In genomic region chr18:7021994-7022840, GRCh38 we compare ENCODE assay signal across 8 cellular contexts.
DNase-seq lines count a peak whose midpoint lies in the region; ATAC-seq, FAIRE-seq and TF ChIP-seq lines count a peak whose summit lies in the region.

No MANE protein-coding gene starts in this region.

- no peaks in the 10 kb centered on the region for H3K27me3 ChIP-seq in HCT116 (ENCODE audit: insufficient read depth, low read length)
- no peaks in the 10 kb centered on the region for H3K27me3 ChIP-seq in colonic mucosa
- no peaks in the 10 kb centered on the region for H3K27me3 ChIP-seq in trophoblast cell (ENCODE audit: insufficient read depth, low read length)

- no peak overlapping the region for H4K91ac ChIP-seq in trophoblast cell (ENCODE audit: low read depth, low read length)

- H3K4me3 ChIP-seq in A549 (no peak overlapping the region), HCT116 (replicated peaks in 1 of 2; ENCODE audit: low read depth in 1 of 2, low read length in 2 of 2) (no peak overlapping the region), colonic mucosa (no peak overlapping the region), trophoblast cell (ENCODE audit: low read depth, low read length) (no peak overlapping the region)

- no peak overlapping the region for H2BK5ac ChIP-seq in trophoblast cell (ENCODE audit: low read depth, low read length, poor library complexity)

- no peak for FAIRE-seq in A549 (lab: Jason Lieb, UNC)

- H3K9ac ChIP-seq in HCT116 (ENCODE audit: low read length) (no peak overlapping the region), colonic mucosa (ENCODE audit: low read depth in 2 of 2, low read length in 2 of 2) (no peak overlapping the region), trophoblast cell (ENCODE audit: low read length) (no peak overlapping the region)

- DNase-seq in A549 (ENCODE audit: low read depth in 1 of 2, low spot score in 1 of 2) (peak; percentile 52 to 73), HCT116 (ENCODE audit: low read depth, low spot score) (peak; percentile 15), NCI-H526 (lab: John Stamatoyannopoulos, UW) (peak; percentile 59 to 84), colonic mucosa (peak; percentile 75), trophoblast cell (peak; percentile 94 to 97)
- DNase-seq in stimulated activated naive CD4-positive, alpha-beta T cell (lab: John Stamatoyannopoulos, UW), result no peak

- TF ChIP-seq EP300 in A549 (IDR thresholded peaks at IDR 0.05), result no peak

- H3K4me1 ChIP-seq in A549 (peaks cover 4% of the 10 kb centered on the region; the same call in 1 of the 3 replicates), HCT116 (ENCODE audit: control insufficient read depth in 1 of 2, insufficient read depth in 2 of 2, low read length in 2 of 2) (no peaks in the 10 kb centered on the region), colonic mucosa (no peaks in the 10 kb centered on the region), trophoblast cell (ENCODE audit: control insufficient read depth in 1 of 2, insufficient read depth in 2 of 2, low read length in 2 of 2) (no peaks in the 10 kb centered on the region)

- H3K9me3 ChIP-seq in A549, result no peaks in the 10 kb centered on the region
- peaks cover 0 to 15% of the 10 kb centered on the region in 2 experiments; a peak in 2 of 4 replicates for H3K9me3 ChIP-seq in HCT116 (ENCODE audit: control insufficient read depth in 1 of 2, insufficient read depth in 1 of 2, low read depth in 1 of 2, low read length in 2 of 2)
- no peaks in the 10 kb centered on the region for H3K9me3 ChIP-seq in colonic mucosa
- H3K9me3 ChIP-seq in trophoblast cell (ENCODE audit: insufficient read depth, low read depth, low read length), result no peaks in the 10 kb centered on the region

- TF ChIP-seq CTCF in A549 (IDR thresholded peaks at IDR 0.05), result peak; percentile 67
- peak in 2 of 3 experiments; percentile 20 to 38; a peak in 3 of 6 replicates for TF ChIP-seq CTCF in HCT116 (IDR thresholded peaks at IDR 0.05 in 2 of 3, conservative IDR thresholded peaks at IDR 0.05 in 1 of 3; ENCODE audit: borderline replicate concordance in 1 of 3, insufficient read depth in 1 of 3, low read depth in 2 of 3, low read length in 2 of 3)
- TF ChIP-seq CTCF in colonic mucosa (IDR thresholded peaks at IDR 0.05), result peak; percentile 77

- 10% methylated on average over 12 of the region's 16 CpGs for WGBS in A549 (ENCODE audit: missing lambda C conversion rate)
- no CpG with 5 or more reads among the region's 16 CpGs for WGBS in trophoblast cell (ENCODE audit: extremely low coverage, insufficient coverage, insufficient read length)

- no peak overlapping the region for H3K4ac ChIP-seq in trophoblast cell (ENCODE audit: low read depth, low read length)

- H3K4me2 ChIP-seq in A549 (peak overlapping the region; percentile 45), HCT116 (ENCODE audit: low read length) (no peak overlapping the region), trophoblast cell (ENCODE audit: low read length) (no peak overlapping the region)

- POLR2A ChIA-PET in A549 (lab: Yijun Ruan, JAX) (no interaction called here), HCT116 (lab: Charles Lee) (no interaction called here)

- H3K79me2 ChIP-seq in HCT116 (ENCODE audit: insufficient read depth, low read length) (no peaks in the 10 kb centered on the region), trophoblast cell (ENCODE audit: control insufficient read depth, insufficient read depth, low read length, poor library complexity) (no peaks in the 10 kb centered on the region)

- intact Hi-C loops in HCT116 (cut with micrococcal nuclease), result no loop called here
- intact Hi-C loops in colonic mucosa (cut with DNase I), result loop anchor here (2.0 to 10.0 kb wide), 2 partner anchors 101 to 477 kb away; no protein-coding TSS in a partner anchor

- no peaks in the 10 kb centered on the region for H4K20me1 ChIP-seq in HCT116 (ENCODE audit: insufficient read depth)

- no peaks in the 10 kb centered on the region for H3K79me1 ChIP-seq in trophoblast cell (ENCODE audit: low read length)

- no peaks in the 10 kb centered on the region for H3K9me2 ChIP-seq in HCT116 (ENCODE audit: insufficient read depth)

- no peak overlapping the region for H2AK5ac ChIP-seq in trophoblast cell (ENCODE audit: low read length)

- H3K14ac ChIP-seq in trophoblast cell (ENCODE audit: low read length), result no peak overlapping the region

- TF ChIP-seq POLR2A in A549 (IDR thresholded peaks at IDR 0.05; ENCODE audit: low read length) (no peak), HCT116 (IDR thresholded peaks at IDR 0.05; ENCODE audit: borderline replicate concordance, extremely low read depth, insufficient read depth, insufficient read length) (no peak)

- no peaks in the 10 kb centered on the region for H3K36me3 ChIP-seq in HCT116 (ENCODE audit: control insufficient read depth in 1 of 2, insufficient read depth in 2 of 2, low read length in 2 of 2)
- no peaks in the 10 kb centered on the region for H3K36me3 ChIP-seq in colonic mucosa
- H3K36me3 ChIP-seq in trophoblast cell (ENCODE audit: control insufficient read depth in 1 of 2, insufficient read depth in 2 of 2, low read length in 2 of 2), result peaks cover 39 to 46% of the 10 kb centered on the region in 2 experiments

- no peak overlapping the region for H2BK12ac ChIP-seq in trophoblast cell (ENCODE audit: low read length)

- no peak overlapping the region for H3K18ac ChIP-seq in trophoblast cell (ENCODE audit: low read length)

- H2AFZ ChIP-seq in HCT116 (ENCODE audit: low read depth, low read length, poor library complexity, severe bottlenecking) (no peak overlapping the region), trophoblast cell (ENCODE audit: insufficient read depth, low read length, poor library complexity) (no peak overlapping the region)

- RAD21 ChIA-PET in HCT116 (lab: Charles Lee; ENCODE audit: low non-redundant PET in 1 of 2, low total read pairs in 2 of 2, uncharacterized antibody in 2 of 2, unreplicated experiment in 2 of 2), result no interaction called here

- no peak overlapping the region for H4K12ac ChIP-seq in trophoblast cell (ENCODE audit: low read depth, low read length)

- no TSS peak for BruUV-seq in HCT116 (replicated peaks; lab: Mats Ljungman, UMichigan)

- no peak overlapping the region for H2BK120ac ChIP-seq in trophoblast cell (ENCODE audit: insufficient read depth, low read length, poor library complexity)

- H3K27ac ChIP-seq in A549, result no peak overlapping the region
- H3K27ac ChIP-seq in HCT116 (ENCODE audit: low read depth, low read length), result no peak overlapping the region
- H3K27ac ChIP-seq in colonic mucosa, result no peak overlapping the region
- no peak overlapping the region for H3K27ac ChIP-seq in trophoblast cell (ENCODE audit: low read depth, low read length)

- ATAC-seq in A549 (peak; percentile 91), HCT116 (no peak; the same call in 1 of the 2 replicates), HG02981 (IDR thresholded peaks at IDR 0.05; ENCODE audit: unreplicated experiment) (no peak), GM19455 (IDR thresholded peaks at IDR 0.05; ENCODE audit: unreplicated experiment) (no peak)

- H4K8ac ChIP-seq in trophoblast cell (ENCODE audit: low read depth, low read length), result no peak overlapping the region

- CTCF ChIA-PET in A549 (lab: Yijun Ruan, JAX), result interaction anchor here (0.7 to 5.1 kb wide), 18 partner anchors 8 to 482 kb away, joined by 3 to 40 read pairs (median 4); no protein-coding TSS in a partner anchor
- CTCF ChIA-PET in HCT116 (lab: Charles Lee), result interaction anchor here (1.0 to 1.3 kb wide), 4 partner anchors 10 to 281 kb away, joined by 3 to 5 read pairs (median 4); no protein-coding TSS in a partner anchor

- peak; percentile 66 for TF ChIP-seq RAD21 in A549 (conservative IDR thresholded peaks at IDR 0.05 in 1 of 2, IDR thresholded peaks at IDR 0.05 in 1 of 2)
- TF ChIP-seq RAD21 in HCT116 (IDR thresholded peaks at IDR 0.05; ENCODE audit: low read depth), result peak; percentile 40; the same call in 1 of the 2 replicates

- H3K23ac ChIP-seq in trophoblast cell (ENCODE audit: low read length), result no peak overlapping the region

TF ChIP-seq in A549, 52 proteins besides CTCF, POLR2A, EP300 and RAD21:
- peak; percentile 54; the same call in 1 of the 2 replicates for TF ChIP-seq MAX (IDR thresholded peaks at IDR 0.05)
- TF ChIP-seq CEBPB (IDR thresholded peaks at IDR 0.05), result no peak
- no peak for TF ChIP-seq MYC (IDR thresholded peaks at IDR 0.05; ENCODE audit: borderline replicate concordance, low read length)
- peak; percentile 74 for TF ChIP-seq SMC3 (IDR thresholded peaks at IDR 0.05)

TF ChIP-seq in HCT116, 20 proteins besides CTCF, POLR2A, EP300 and RAD21 (continues in another document):
- TF ChIP-seq SRF (IDR thresholded peaks at IDR 0.05; ENCODE audit: low read depth) (no peak), MAX (IDR thresholded peaks at IDR 0.05) (no peak), SP1 (IDR thresholded peaks at IDR 0.05; ENCODE audit: low read depth) (no peak), TCF7L2 (IDR thresholded peaks at IDR 0.05; ENCODE audit: borderline replicate concordance, extremely low read depth, insufficient read depth, insufficient read length) (no peak), EZH2 (IDR thresholded peaks at IDR 0.05) (no peak), ZNF274 (IDR thresholded peaks at IDR 0.05; ENCODE audit: low read depth, low read length) (no peak), POLR2AphosphoS5 (IDR thresholded peaks at IDR 0.05; ENCODE audit: low read depth, low read length) (no peak), CEBPB (IDR thresholded peaks at IDR 0.05; ENCODE audit: low read depth) (no peak), CBX3 (IDR thresholded peaks at IDR 0.05; ENCODE audit: low read depth) (no peak), JUND (IDR thresholded peaks at IDR 0.05) (no peak), ZBTB33 (IDR thresholded peaks at IDR 0.05; ENCODE audit: extremely low read depth, insufficient replicate concordance, low read length) (no peak), ZFX (IDR thresholded peaks at IDR 0.05) (no peak), EGR1 (IDR thresholded peaks at IDR 0.05; ENCODE audit: low read depth) (no peak)

Comparison
In these comparisons a context has a peak if more than half of its experiments do, and no peak if none do; other contexts are left out.
1. ATAC-seq: peak in A549 (2 of 2); none in HCT116 (single experiment), HG02981 (single experiment) and GM19455 (single experiment).
2. DNase-seq: peak in A549 (2 of 2), HCT116 (single experiment), NCI-H526 (2 of 2), colonic mucosa (single experiment) and trophoblast cell (2 of 2); none in stimulated activated naive CD4-positive, alpha-beta T cell (0 of 6).
3. Of the 6 proteins assayed by ChIP-seq in both A549 and HCT116: peak only in A549: MAX; only in HCT116: none; in both: CTCF and RAD21; in neither: 3.
4. Peak in every context shown above with its lines, with median percentiles within 50 percentile points of each other: CTCF ChIP-seq.